Comparison of ENCODE assay signal across 22 cellular contexts in the genomic region with DNA sequence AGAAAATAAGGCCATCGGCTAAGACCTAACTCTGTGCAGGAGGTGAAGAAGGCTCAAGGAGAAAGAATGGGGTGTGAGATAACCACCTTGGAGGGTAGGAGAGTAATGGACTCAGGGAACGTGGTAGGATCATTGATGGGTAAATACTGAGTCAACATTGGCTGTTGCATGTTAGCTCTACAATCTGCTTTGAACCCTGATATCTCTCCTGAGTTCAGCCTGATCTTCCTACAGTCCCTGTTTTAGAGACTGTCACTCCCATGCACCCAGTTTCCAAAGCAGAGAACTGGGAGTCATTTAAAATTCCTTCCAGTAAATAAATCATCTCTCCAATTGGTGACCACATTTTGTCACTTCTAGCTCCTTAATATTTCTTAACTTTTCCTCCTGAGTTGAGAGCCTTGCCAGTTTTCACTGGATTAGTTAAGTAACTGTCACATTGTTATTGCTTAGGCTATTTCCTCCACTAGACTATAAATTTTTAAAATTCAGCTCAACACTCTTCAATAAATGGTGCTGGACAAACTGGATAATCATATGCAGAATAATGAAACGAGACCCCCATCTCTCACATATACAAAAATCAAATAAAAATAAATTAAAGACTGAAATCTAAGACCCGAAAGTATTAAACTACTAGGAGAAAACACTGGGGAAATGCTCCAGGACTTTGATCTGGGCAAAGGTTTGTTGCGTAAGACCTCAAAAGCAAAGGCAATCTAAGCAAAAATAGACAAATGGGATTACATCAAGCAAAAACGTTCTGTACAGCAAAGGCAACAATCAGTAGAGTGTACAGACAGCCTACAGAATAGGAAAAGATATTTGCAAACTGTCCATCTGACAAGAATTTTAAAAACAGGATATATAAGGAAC.
DNase-seq lines count a peak whose midpoint lies in the region; ATAC-seq, FAIRE-seq and TF ChIP-seq lines count a peak whose summit lies in the region.
"Had no signal": no experiment of that assay in that cellular context is flagged by ENCODE, and none has a peak within 500 bp of the region (broad histone marks: within the 10 kb centered on the region; RNA-seq: fewer than 3 reads in every experiment).

No MANE protein-coding gene starts in this region.

- no peak overlapping the region for H3K27ac ChIP-seq in esophagus muscularis mucosa (replicated peaks in 1 of 4)
- no peak overlapping the region for H3K27ac ChIP-seq in trophoblast cell (ENCODE audit: low read depth, low read length)
- H3K27ac ChIP-seq: brain microvascular endothelial cell, psoas muscle, suprapubic skin had no signal

- H2AK5ac ChIP-seq in trophoblast cell (ENCODE audit: low read length), result no peak overlapping the region

- H3K9ac ChIP-seq in trophoblast cell (ENCODE audit: low read length), result no peak overlapping the region

- no peak overlapping the region for H2AFZ ChIP-seq in trophoblast cell (ENCODE audit: insufficient read depth, low read length, poor library complexity)

- no peaks in the 10 kb centered on the region for H3K36me3 Mint-ChIP-seq in CD14-positive monocyte
- H3K36me3 Mint-ChIP-seq: CD4-positive, alpha-beta memory T cell; mesothelial cell of epicardium had no signal

- no peak for FAIRE-seq in GM12892 (lab: Jason Lieb, UNC)
- FAIRE-seq: frontal cortex had no signal

- no peak overlapping the region for H4K8ac ChIP-seq in trophoblast cell (ENCODE audit: low read depth, low read length)

- H3K79me2 ChIP-seq in trophoblast cell (ENCODE audit: control insufficient read depth, insufficient read depth, low read length, poor library complexity), result no peaks in the 10 kb centered on the region

- intact Hi-C loops in CD14-positive monocyte (cut with micrococcal nuclease) (no loop called here), esophagus muscularis mucosa (cut with DNase I) (no loop called here), mucosa of descending colon (cut with DNase I, micrococcal nuclease) (no loop called here)

- no peak overlapping the region for H3K4me3 ChIP-seq in esophagus muscularis mucosa
- no peak overlapping the region for H3K4me3 ChIP-seq in mucosa of descending colon
- no peak overlapping the region for H3K4me3 ChIP-seq in trophoblast cell (ENCODE audit: low read depth, low read length)
- H3K4me3 ChIP-seq: psoas muscle, suprapubic skin had no signal

- peaks cover 0 to 7% (median 0%) of the 10 kb centered on the region in 3 donors for H3K27me3 Mint-ChIP-seq in CD14-positive monocyte (ENCODE audit: low read depth in 3 of 3)
- H3K27me3 Mint-ChIP-seq: activated naive CD8-positive, alpha-beta T cell treated with anti-CD3 and anti-CD28 coated beads, Interleukin-2, amount 10 ng/mL, durations not matched to agents 7 days and 5 days had no signal

- no peak overlapping the region for H2BK5ac ChIP-seq in trophoblast cell (ENCODE audit: low read depth, low read length, poor library complexity)

- no peak for DNase-seq in CD14-positive monocyte (ENCODE audit: low spot score)
- DNase-seq in NOMO-1 (lab: John Stamatoyannopoulos, UW; ENCODE audit: unreplicated experiment in 2 of 2), result peak; percentile 60 to 62
- peak; percentile 12 for DNase-seq in esophagus muscularis mucosa (ENCODE audit: extremely low spot score)
- DNase-seq in mucosa of descending colon, result peak in 1 of 3 donors; percentile 57
- DNase-seq in NCI-H82 (lab: John Stamatoyannopoulos, UW), result no peak
- DNase-seq in GM12892 (ENCODE audit: insufficient read length), result no peak
- DNase-seq in activated CD4-positive, alpha-beta T cell treated with anti-CD3 and anti-CD28 coated beads, Interleukin-2, amount 50 U/mL, for 1 hour, result no peak
- DNase-seq in trophoblast cell, result no peak
- DNase-seq: activated CD4-positive, alpha-beta T cell treated with anti-CD3 and anti-CD28 coated beads for 1 hour; activated naive CD8-positive, alpha-beta T cell treated with anti-CD3 and anti-CD28 coated beads, Interleukin-2, amount 10 ng/mL, durations not matched to agents 7 days and 5 days; brain microvascular endothelial cell; CD4-positive, alpha-beta memory T cell; DMS53; NCI-H146; NCI-H774; psoas muscle; RPMI8226; stimulated activated CD4-positive, alpha-beta T cell treated with anti-CD3 and anti-CD28 coated beads, Interleukin-12 subunit alpha, Interleukin-12 subunit beta, amount 100 ng/mL, for 4 hours had no signal

- no peaks in the 10 kb centered on the region for H3K36me3 ChIP-seq in esophagus muscularis mucosa
- H3K36me3 ChIP-seq in mucosa of descending colon (ENCODE audit: low read depth), result no peaks in the 10 kb centered on the region
- H3K36me3 ChIP-seq in trophoblast cell (ENCODE audit: control insufficient read depth in 1 of 2, insufficient read depth in 2 of 2, low read length in 2 of 2), result no peaks in the 10 kb centered on the region
- H3K36me3 ChIP-seq: brain microvascular endothelial cell, suprapubic skin had no signal

- no peak overlapping the region for H3K4me3 Mint-ChIP-seq in CD14-positive monocyte
- H3K4me3 Mint-ChIP-seq: activated naive CD8-positive, alpha-beta T cell treated with anti-CD3 and anti-CD28 coated beads, Interleukin-2, amount 10 ng/mL, durations not matched to agents 7 days and 5 days; CD4-positive, alpha-beta memory T cell; dendritic cell treated with granulocyte-macrophage colony-stimulating factor and Interleukin-4, amounts not matched to agents 40 ng/mL and 50 ng/mL, for 4 days; mesothelial cell of epicardium had no signal

- H3K4me1 Mint-ChIP-seq in CD14-positive monocyte, result peaks cover 39% of the 10 kb centered on the region
- H3K4me1 Mint-ChIP-seq: CD4-positive, alpha-beta memory T cell had no signal

- no peak overlapping the region for H2BK12ac ChIP-seq in trophoblast cell (ENCODE audit: low read length)

- H3K14ac ChIP-seq in trophoblast cell (ENCODE audit: low read length), result no peak overlapping the region

- TF ChIP-seq EP300 in esophagus muscularis mucosa (IDR thresholded peaks at IDR 0.05), result no peak

- H3K4me2 ChIP-seq in trophoblast cell (ENCODE audit: low read length), result no peak overlapping the region

- H3K27me3 ChIP-seq in esophagus muscularis mucosa (no peaks in the 10 kb centered on the region), trophoblast cell (ENCODE audit: insufficient read depth, low read length) (no peaks in the 10 kb centered on the region)
- H3K27me3 ChIP-seq: brain microvascular endothelial cell, suprapubic skin had no signal

- no peak overlapping the region for H3K23ac ChIP-seq in trophoblast cell (ENCODE audit: low read length)

- H2BK120ac ChIP-seq in trophoblast cell (ENCODE audit: insufficient read depth, low read length, poor library complexity), result no peak overlapping the region

- no peak overlapping the region for H3K18ac ChIP-seq in trophoblast cell (ENCODE audit: low read length)

- peaks cover 0 to 7% (median 3%) of the 10 kb centered on the region in 7 donors for H3K9me3 Mint-ChIP-seq in CD14-positive monocyte
- H3K9me3 Mint-ChIP-seq: CD4-positive, alpha-beta memory T cell; dendritic cell treated with granulocyte-macrophage colony-stimulating factor and Interleukin-4, amounts not matched to agents 40 ng/mL and 50 ng/mL, for 4 days had no signal

- H3K4ac ChIP-seq in trophoblast cell (ENCODE audit: low read depth, low read length), result no peak overlapping the region

- H3K9me3 ChIP-seq in esophagus muscularis mucosa (no peaks in the 10 kb centered on the region), mucosa of descending colon (no peaks in the 10 kb centered on the region), trophoblast cell (ENCODE audit: insufficient read depth, low read depth, low read length) (peaks cover 2% of the 10 kb centered on the region)
- H3K9me3 ChIP-seq: psoas muscle, suprapubic skin had no signal

- no peaks in the 10 kb centered on the region for H3K79me1 ChIP-seq in trophoblast cell (ENCODE audit: low read length)

- peak overlapping the region in 5 of 7 donors; percentile 16 to 66 (median 37) for H3K27ac Mint-ChIP-seq in CD14-positive monocyte
- H3K27ac Mint-ChIP-seq: activated naive CD8-positive, alpha-beta T cell treated with anti-CD3 and anti-CD28 coated beads, Interleukin-2, amount 10 ng/mL, durations not matched to agents 7 days and 5 days; CD4-positive, alpha-beta memory T cell; dendritic cell treated with granulocyte-macrophage colony-stimulating factor and Interleukin-4, amounts not matched to agents 40 ng/mL and 50 ng/mL, for 4 days; mesothelial cell of epicardium had no signal

- H4K12ac ChIP-seq in trophoblast cell (ENCODE audit: low read depth, low read length), result no peak overlapping the region

- TF ChIP-seq CTCF in CD14-positive monocyte (IDR thresholded peaks at IDR 0.05), result no peak
- TF ChIP-seq CTCF in esophagus muscularis mucosa (IDR thresholded peaks at IDR 0.05), result no peak
- TF ChIP-seq CTCF in mucosa of descending colon (IDR thresholded peaks at IDR 0.05), result no peak

- H4K91ac ChIP-seq in trophoblast cell (ENCODE audit: low read depth, low read length), result no peak overlapping the region

- WGBS in esophagus muscularis mucosa, result 79% methylated on average over 6 of the region's 6 CpGs
- WGBS in trophoblast cell (ENCODE audit: extremely low coverage, insufficient coverage, insufficient read length), result no CpG with 5 or more reads among the region's 6 CpGs

- H3K4me1 ChIP-seq in esophagus muscularis mucosa, result no peaks in the 10 kb centered on the region
- no peaks in the 10 kb centered on the region for H3K4me1 ChIP-seq in mucosa of descending colon (ENCODE audit: low read depth)
- H3K4me1 ChIP-seq in trophoblast cell (ENCODE audit: control insufficient read depth in 1 of 2, insufficient read depth in 2 of 2, low read length in 2 of 2), result peaks cover 2 to 3% of the 10 kb centered on the region in 2 experiments
- H3K4me1 ChIP-seq: psoas muscle, suprapubic skin had no signal

- ATAC-seq in mucosa of descending colon, result peak; percentile 67
- ATAC-seq: psoas muscle had no signal

- TF ChIP-seq POLR2A in esophagus muscularis mucosa (IDR thresholded peaks at IDR 0.05; ENCODE audit: low read depth) (no peak), GM12892 (IDR thresholded peaks at IDR 0.05; ENCODE audit: low read depth, low read length) (no peak)

Comparison
In these comparisons a context has a peak if more than half of its experiments do, and no peak if none do; other contexts are left out.
1. DNase-seq: peak in NOMO-1 (2 of 2) and esophagus muscularis mucosa (single experiment); none in CD14-positive monocyte (single experiment), NCI-H82 (single experiment), GM12892 (single experiment), activated CD4-positive, alpha-beta T cell treated with anti-CD3 and anti-CD28 coated beads, Interleukin-2, amount 50 U/mL, for 1 hour (single experiment) and trophoblast cell (0 of 2).